Comparison of ENCODE assay signal across 6 cellular contexts in the genomic region with DNA sequence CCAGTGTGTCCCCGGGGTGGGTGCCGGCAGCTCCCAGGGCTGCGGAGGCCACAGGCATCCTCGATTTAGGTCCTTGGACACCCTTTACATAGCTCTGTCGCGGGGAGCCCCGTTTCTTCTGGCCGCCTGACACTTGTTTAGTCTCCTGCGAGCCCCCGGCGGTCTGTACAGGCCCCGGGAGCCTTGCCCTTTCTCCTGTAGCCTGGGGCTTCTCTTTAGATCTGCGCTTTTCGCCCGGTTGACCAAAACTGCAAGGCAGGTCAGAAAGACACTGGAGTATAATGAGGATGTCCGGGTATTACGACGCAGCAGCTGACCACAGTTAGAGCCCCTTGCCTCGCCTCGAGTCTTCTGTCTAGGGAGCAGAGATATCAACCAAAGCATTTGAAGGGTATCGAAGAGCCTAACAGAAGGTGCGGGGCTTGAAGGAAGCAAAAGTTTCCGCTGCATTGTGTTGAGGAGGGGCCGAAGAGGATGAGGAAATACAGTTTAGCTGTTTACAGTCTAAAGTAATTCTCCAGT. TPM values are rescaled to one million over a fixed set of nuclear protein-coding genes. Genes with fewer than 3 reads are reported as not detected.
DNase-seq lines count a peak whose midpoint lies in the region; ATAC-seq and TF ChIP-seq lines count a peak whose summit lies in the region.

No MANE protein-coding gene starts in this region.

- no peaks in the 10 kb centered on the region for H3K9me3 ChIP-seq in prostate gland

- no peaks in the 10 kb centered on the region for H3K36me3 ChIP-seq in prostate gland

- WGBS in prostate gland: under 1% methylated on average over 19 of the region's 24 CpGs

- intact Hi-C loops in dorsolateral prefrontal cortex (cut with DNase I): loop anchor here in 1 of 2 donors (2.0 kb wide), 1 partner anchor 45 kb away; the partner anchor contains the start of gene FUNDC2
- intact Hi-C loops in prostate gland (cut with DNase I): loop anchor here (5.0 kb wide), 1 partner anchor 89 kb away; no protein-coding TSS in a partner anchor

- no peak for TF ChIP-seq CTCF in dorsolateral prefrontal cortex (IDR thresholded peaks at IDR 0.05 in 54 of 56, conservative IDR thresholded peaks at IDR 0.05 in 2 of 56; ENCODE audit: low read depth in 1 of 56, partially characterized antibody in 56 of 56)
- TF ChIP-seq CTCF in prostate gland (IDR thresholded peaks at IDR 0.05): no peak

- peak in 1 of 10 donors; percentile 46 for DNase-seq in dorsolateral prefrontal cortex
- no peak for DNase-seq in prostate gland (ENCODE audit: low spot score)
- DNase-seq in SW480 (ENCODE audit: low spot score): no peak

- peaks cover 0 to 13% (median 0%) of the 10 kb centered on the region in 45 donors for H3K27me3 ChIP-seq in dorsolateral prefrontal cortex
- H3K27me3 ChIP-seq in prostate gland (replicated peaks; ENCODE audit: insufficient read depth): no peaks in the 10 kb centered on the region

- ATAC-seq in GM18511 (IDR thresholded peaks at IDR 0.05; ENCODE audit: unreplicated experiment) (peak; percentile 20), HG03571 (IDR thresholded peaks at IDR 0.05; ENCODE audit: unreplicated experiment) (peak; percentile 16), HG03108 (IDR thresholded peaks at IDR 0.05; ENCODE audit: unreplicated experiment) (no peak)

- H3K27ac ChIP-seq in dorsolateral prefrontal cortex (peak overlapping the region in 56 of 59 donors; percentile 32 to 89 (median 74)), prostate gland (peak overlapping the region; percentile 69 to 70)

- H3K4me3 ChIP-seq in dorsolateral prefrontal cortex (peak overlapping the region; percentile 39 to 81 (median 69)), prostate gland (peak overlapping the region; percentile 43 to 54)

- no peak for TF ChIP-seq POLR2A in prostate gland (IDR thresholded peaks at IDR 0.05)

- H3K4me1 ChIP-seq in prostate gland (replicated peaks): no peaks in the 10 kb centered on the region

RNA-seq across cellular contexts. Expression of gene BRCC3, which starts 0.4 kb away (rescaled TPM):
- total RNA-seq in dorsolateral prefrontal cortex (10 to 100 TPM; 11.5 to 27.6 (median 19.0) TPM), prostate gland (10 to 100 TPM in 1 of 2 donors, 1 to 10 TPM in 1; 10.0 to 19.3 TPM)

RNA-seq across cellular contexts. Expression of gene CMC4, which starts 0.8 kb away (rescaled TPM):
- total RNA-seq in dorsolateral prefrontal cortex (10 to 100 TPM in 2 of 120 experiments, 1 to 10 TPM in 118; 2.1 to 11.2 (median 5.9) TPM), prostate gland (10 to 100 TPM; 23.2 to 27.4 TPM)

RNA-seq across cellular contexts. Expression of gene MTCP1, which starts 0.8 kb away (rescaled TPM):
- 10 to 100 TPM in 83 of 120 experiments, 1 to 10 TPM in 37; 2.4 to 21.5 (median 12.1) TPM for total RNA-seq in dorsolateral prefrontal cortex
- total RNA-seq in prostate gland: 10 to 100 TPM in 1 of 2 donors, under 1 TPM in 1; 0.36 to 15.8 TPM

RNA-seq across cellular contexts. Expression of gene FUNDC2, which starts 45.1 kb away (rescaled TPM):
- total RNA-seq in dorsolateral prefrontal cortex (10 to 100 TPM; 44.5 to 95.0 (median 68.8) TPM), prostate gland (10 to 100 TPM; 47.0 to 72.7 TPM)

RNA-seq across cellular contexts. Expression of gene F8, which starts 49.2 kb away (rescaled TPM):
- total RNA-seq in dorsolateral prefrontal cortex (10 to 100 TPM in 118 of 120 experiments, 1 to 10 TPM in 2; 8.5 to 27.1 (median 17.0) TPM), prostate gland (10 to 100 TPM; 13.2 to 39.1 TPM)
